11 cellular contexts compared by ENCODE assay signal in the genomic region with DNA sequence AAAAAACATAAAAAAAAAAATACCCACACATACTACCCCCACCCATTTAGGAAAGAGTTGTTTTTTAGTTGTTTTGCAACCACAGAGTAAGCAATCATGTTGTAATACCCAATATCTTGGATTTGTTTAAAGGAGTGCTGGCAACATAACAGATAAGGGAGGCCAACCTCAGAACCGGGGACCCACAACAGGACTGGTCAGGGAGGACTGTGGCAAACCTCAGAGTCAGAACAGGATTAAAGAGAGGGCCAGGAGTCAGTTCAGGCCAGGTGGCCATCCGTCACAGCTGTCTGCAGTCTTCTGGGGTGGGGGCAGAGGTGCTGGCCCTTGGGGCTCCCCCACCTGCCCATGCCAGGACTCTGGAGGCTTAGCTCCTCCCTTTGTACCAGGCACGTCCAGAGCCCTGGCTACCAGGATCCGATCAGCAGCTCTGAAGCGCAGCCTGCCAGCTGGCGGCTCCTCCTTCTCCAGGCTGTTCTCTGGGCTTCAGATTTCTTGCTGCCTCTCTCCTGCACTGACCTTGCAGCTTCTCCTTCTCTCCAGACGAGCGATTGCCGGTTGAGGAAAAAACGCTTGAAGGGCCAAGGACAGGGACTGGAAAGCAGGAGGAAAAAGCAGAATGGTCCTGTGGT. TPM values are rescaled to one million over a fixed set of nuclear protein-coding genes. Genes with fewer than 3 reads are reported as not detected.
DNase-seq lines count a peak whose midpoint lies in the region; ATAC-seq and TF ChIP-seq lines count a peak whose summit lies in the region.
"Had no signal": no experiment of that assay in that cellular context is flagged by ENCODE, and none has a peak within 500 bp of the region (broad histone marks: within the 10 kb centered on the region; RNA-seq: fewer than 3 reads in every experiment).

No MANE protein-coding gene starts in this region.

- POLR2A ChIA-PET in Caco-2 (lab: Charles Lee) = no interaction called here

- in situ Hi-C loops in GM13977 (cut with MboI; ENCODE audit: low pct_unique_long_range_greater_than_20kb, low sequenced_read_pairs, unreplicated experiment) = no loop called here

- H3K27me3 Mint-ChIP-seq in Caco-2 (ENCODE audit: insufficient read depth, unreplicated experiment) = no peaks in the 10 kb centered on the region

- CTCF ChIA-PET in Caco-2 (lab: Charles Lee) = no interaction called here

- 0 out of 2 replicates have a peak overlapping the region, but pooled peaks have one; percentile 7 for H3K9ac ChIP-seq in iPS-20b (ENCODE audit: low read depth, low read length)
- H3K9ac ChIP-seq in rectal smooth muscle tissue (ENCODE audit: low read length) = no peak overlapping the region

- H3K4me1 ChIP-seq in Caco-2 = no peaks in the 10 kb centered on the region
- peaks cover 21% of the 10 kb centered on the region; the same call in 1 of the 2 replicates for H3K4me1 ChIP-seq in iPS-20b (ENCODE audit: insufficient read depth, low read length)
- H3K4me1 ChIP-seq in rectal smooth muscle tissue (ENCODE audit: control insufficient read depth, insufficient read depth, low read length) = peaks cover 21% of the 10 kb centered on the region

- H3K27ac ChIP-seq in iPS-20b (ENCODE audit: low read length) = no peak overlapping the region
- peak overlapping the region; percentile 80 for H3K27ac ChIP-seq in rectal smooth muscle tissue (ENCODE audit: low read depth, low read length)

- no peaks in the 10 kb centered on the region for H3K36me3 Mint-ChIP-seq in Caco-2 (ENCODE audit: insufficient read depth, unreplicated experiment)

- H3K9me3 Mint-ChIP-seq in Caco-2 (ENCODE audit: unreplicated experiment) = no peaks in the 10 kb centered on the region

- peaks cover 17% of the 10 kb centered on the region for H3K4me1 Mint-ChIP-seq in Caco-2 (ENCODE audit: low read depth, unreplicated experiment)

- H3K27ac Mint-ChIP-seq in Caco-2 (ENCODE audit: unreplicated experiment) = peak overlapping the region; percentile 35

- H3K36me3 ChIP-seq in Caco-2 (ENCODE audit: control insufficient read depth, insufficient read depth, low read length) = no peaks in the 10 kb centered on the region; the same call in 1 of the 2 replicates
- no peaks in the 10 kb centered on the region for H3K36me3 ChIP-seq in iPS-20b (ENCODE audit: insufficient read depth, low read depth, low read length)
- peaks cover 4% of the 10 kb centered on the region for H3K36me3 ChIP-seq in rectal smooth muscle tissue (ENCODE audit: control insufficient read depth, insufficient read depth, low read length)

- intact Hi-C loops in Caco-2 (cut with micrococcal nuclease; ENCODE audit: unreplicated experiment) = no loop called here

- H3K9me3 ChIP-seq in Caco-2 (no peaks in the 10 kb centered on the region), iPS-20b (ENCODE audit: insufficient read depth, low read depth, low read length) (no peaks in the 10 kb centered on the region)

- peak in 1 of 2 experiments; percentile 52 for DNase-seq in Caco-2
- peak; percentile 40 for DNase-seq in astrocyte of the hippocampus (ENCODE audit: low read depth, low spot score)
- no peak for DNase-seq in cortex of kidney (lab: John Stamatoyannopoulos, UW)
- DNase-seq in NCI-H2227 (lab: John Stamatoyannopoulos, UW; ENCODE audit: unreplicated experiment) = no peak
- DNase-seq in GM13977 (ENCODE audit: low spot score) = no peak
- DNase-seq: DMS79; RPMI8226; stimulated activated CD4-positive, alpha-beta T cell treated with anti-CD3 and anti-CD28 coated beads, Interleukin-1b, Interleukin-23, amount 100 ng/mL, for 48 hours had no signal

- no peak overlapping the region for H3K4me3 Mint-ChIP-seq in Caco-2 (ENCODE audit: unreplicated experiment)

- no peaks in the 10 kb centered on the region for H3K27me3 ChIP-seq in Caco-2 (replicated peaks; ENCODE audit: control insufficient read depth, insufficient read depth, low read length)
- H3K27me3 ChIP-seq in iPS-20b (ENCODE audit: insufficient read depth, low read length) = no peaks in the 10 kb centered on the region
- no peaks in the 10 kb centered on the region for H3K27me3 ChIP-seq in rectal smooth muscle tissue (ENCODE audit: control insufficient read depth, insufficient read depth, low read length)

- no peak for TF ChIP-seq CTCF in Caco-2 (IDR thresholded peaks at IDR 0.05; ENCODE audit: insufficient read depth in 1 of 2, low read depth in 1 of 2, low read length in 1 of 2, severe bottlenecking in 1 of 2, unreplicated experiment in 1 of 2)
- no peak for TF ChIP-seq CTCF in GM13977 (IDR thresholded peaks at IDR 0.05; ENCODE audit: extremely low read depth, insufficient read depth, missing control alignments)

- no TSS peak for BruUV-seq in Caco-2 (replicated peaks; lab: Mats Ljungman, UMichigan)

- no peak overlapping the region for H3K4me3 ChIP-seq in Caco-2 (ENCODE audit: low read depth, low read length)
- H3K4me3 ChIP-seq in iPS-20b (ENCODE audit: low read length) = no peak overlapping the region
- peak overlapping the region; percentile 13 for H3K4me3 ChIP-seq in rectal smooth muscle tissue (ENCODE audit: low read length)

- ATAC-seq in GM18519 (IDR thresholded peaks at IDR 0.05; ENCODE audit: low FRiP score, unreplicated experiment) = no peak

RNA-seq across cellular contexts. Expression of a gene that starts 7.9 kb away (rescaled TPM):
- total RNA-seq in Caco-2 (2022) = 10.1 and 13.0 TPM in 2 replicates

RNA-seq across cellular contexts. Expression of a gene that starts 50.2 kb away (rescaled TPM):
- total RNA-seq in Caco-2 (2022) = 12.8 and 18.2 TPM in 2 replicates
